ENCODE assay signal across 8 cellular contexts in genomic region chr6:25041676-25042598, GRCh38.
DNase-seq lines count a peak whose midpoint lies in the region; ATAC-seq and TF ChIP-seq lines count a peak whose summit lies in the region.

No MANE protein-coding gene starts in this region.

- CTCF ChIA-PET in T-cell (lab: Charles Lee): interaction anchor here (0.6 to 2.6 kb wide), 10 partner anchors 10 to 327 kb away, joined by 3 to 28 read pairs (median 4); no protein-coding TSS in a partner anchor

- no peaks in the 10 kb centered on the region for H3K27me3 ChIP-seq in BLaER1 treated with 17β-estradiol and CSF1 and Interleukin-3, amounts not matched to agents 10 nM and 100 nM
- H3K27me3 ChIP-seq in thoracic aorta (replicated peaks; ENCODE audit: insufficient read depth) (no peaks in the 10 kb centered on the region), adrenal gland (no peaks in the 10 kb centered on the region)

- H3K36me3 Mint-ChIP-seq in T-cell: no peaks in the 10 kb centered on the region

- intact Hi-C loops in adrenal gland (cut with DNase I): no loop called here

- no peak for TF ChIP-seq POLR2A in adrenal gland (IDR thresholded peaks at IDR 0.05)

- peak overlapping the region; percentile 36 to 59 (median 48) for H3K4me3 ChIP-seq in BLaER1 treated with 17β-estradiol and CSF1 and Interleukin-3, amounts not matched to agents 10 nM and 100 nM
- peak overlapping the region; percentile 41 for H3K4me3 ChIP-seq in thoracic aorta
- H3K4me3 ChIP-seq in adrenal gland: no peak overlapping the region

- H3K9me3 Mint-ChIP-seq in T-cell: no peaks in the 10 kb centered on the region

- H3K27me3 Mint-ChIP-seq in T-cell: no peaks in the 10 kb centered on the region

- peak in 33 of 34 experiments; percentile 18 to 59 (median 37) for DNase-seq in T-cell
- DNase-seq in effector CD4-positive, alpha-beta T cell: peak; percentile 55
- DNase-seq in thoracic aorta (ENCODE audit: low spot score): no peak
- DNase-seq in adrenal gland: no peak
- DNase-seq in amniotic stem cell (lab: John Stamatoyannopoulos, UW): no peak

- 71 to 79% (median 73%) methylated on average over 21 to 24 of the region's 24 CpGs for WGBS in adrenal gland, 4 donors

- no peak for TF ChIP-seq CTCF in thoracic aorta (IDR thresholded peaks at IDR 0.05)
- no peak for TF ChIP-seq CTCF in adrenal gland (IDR thresholded peaks at IDR 0.05)

- peaks cover 52 to 91% (median 56%) of the 10 kb centered on the region in 10 experiments for H3K4me1 ChIP-seq in BLaER1 treated with 17β-estradiol and CSF1 and Interleukin-3, amounts not matched to agents 10 nM and 100 nM
- H3K4me1 ChIP-seq in thoracic aorta (ENCODE audit: control insufficient read depth in 1 of 2, low read depth in 2 of 2): no peaks in the 10 kb centered on the region
- H3K4me1 ChIP-seq in adrenal gland (replicated peaks in 1 of 2): no peaks in the 10 kb centered on the region

- no peaks in the 10 kb centered on the region for H3K36me3 ChIP-seq in BLaER1 treated with 17β-estradiol and CSF1 and Interleukin-3, amounts not matched to agents 10 nM and 100 nM
- H3K36me3 ChIP-seq in thoracic aorta (no peaks in the 10 kb centered on the region), adrenal gland (replicated peaks in 1 of 2) (no peaks in the 10 kb centered on the region)

- peaks cover 64 to 69% (median 65%) of the 10 kb centered on the region in 3 donors for H3K4me1 Mint-ChIP-seq in T-cell

- H3K27ac ChIP-seq in BLaER1 treated with 17β-estradiol and CSF1 and Interleukin-3, amounts not matched to agents 10 nM and 100 nM: peak overlapping the region; percentile 35 to 75 (median 65); a peak in 21 of 22 replicates
- H3K27ac ChIP-seq in thoracic aorta: no peak overlapping the region
- no peak overlapping the region for H3K27ac ChIP-seq in adrenal gland

- POLR2A ChIA-PET in T-cell (lab: Charles Lee): interaction anchor here (0.6 to 1.8 kb wide), 4 partner anchors 14 to 105 kb away, joined by 4 to 9 read pairs (median 4); no protein-coding TSS in a partner anchor

- ATAC-seq in GM21737 (IDR thresholded peaks at IDR 0.05; ENCODE audit: unreplicated experiment) (peak; percentile 67), T-cell (replicated peaks in 1 of 4) (peak; percentile 62 to 78 (median 72)), thoracic aorta (ENCODE audit: insufficient number of reproducible peaks, low FRiP score, low read depth) (no peak), HG02840 (IDR thresholded peaks at IDR 0.05; ENCODE audit: low FRiP score, unreplicated experiment) (no peak)

- peak overlapping the region; percentile 95 to 100 for H3K27ac Mint-ChIP-seq in T-cell

- H3K9ac ChIP-seq in BLaER1 treated with 17β-estradiol and CSF1 and Interleukin-3, amounts not matched to agents 10 nM and 100 nM: peak overlapping the region; percentile 34 to 78 (median 54)

- no peaks in the 10 kb centered on the region for H4K20me1 ChIP-seq in BLaER1 treated with 17β-estradiol and CSF1 and Interleukin-3, amounts not matched to agents 10 nM and 100 nM

- H3K4me3 Mint-ChIP-seq in T-cell: peak overlapping the region; percentile 95 to 100 (median 98)

- H3K4me2 ChIP-seq in BLaER1 treated with 17β-estradiol and CSF1 and Interleukin-3, amounts not matched to agents 10 nM and 100 nM: peak overlapping the region; percentile 71 to 94 (median 80)

- H3K9me3 ChIP-seq in BLaER1 treated with 17β-estradiol and CSF1 and Interleukin-3, amounts not matched to agents 10 nM and 100 nM (replicated peaks in 1 of 11): peaks cover 0 to 6% (median 4%) of the 10 kb centered on the region in 11 experiments; a peak in 9 of 22 replicates
- H3K9me3 ChIP-seq in thoracic aorta (no peaks in the 10 kb centered on the region), adrenal gland (replicated peaks in 1 of 3) (no peaks in the 10 kb centered on the region)

Comparison
In these comparisons a context has a peak if more than half of its experiments do, and no peak if none do; other contexts are left out.
1. H3K27ac ChIP-seq: peak in BLaER1 treated with 17β-estradiol and CSF1 and Interleukin-3, amounts not matched to agents 10 nM and 100 nM (11 of 11); none in thoracic aorta (0 of 2) and adrenal gland (0 of 5).
2. H3K4me3 ChIP-seq: peak in BLaER1 treated with 17β-estradiol and CSF1 and Interleukin-3, amounts not matched to agents 10 nM and 100 nM (10 of 10) and thoracic aorta (single experiment); none in adrenal gland (0 of 4).
3. ATAC-seq: peak in GM21737 (single experiment) and T-cell (4 of 4); none in thoracic aorta (single experiment) and HG02840 (single experiment).
4. DNase-seq: peak in T-cell (33 of 34) and effector CD4-positive, alpha-beta T cell (single experiment); none in thoracic aorta (single experiment), adrenal gland (0 of 7) and amniotic stem cell (single experiment).